In genomic region chr4:184100297-184100885, GRCh38 we compare ENCODE assay signal across 1 cellular context.
A peak's percentile ranks its signal among the peaks of the same experiment; 100 is the strongest.
TF ChIP-seq lines count a peak whose summit lies in the region.

No MANE protein-coding gene starts in this region.

TF ChIP-seq in K562, 482 proteins besides CTCF, POLR2A, EP300 and RAD21 (continued from another document):
- TF ChIP-seq MYBL2 (IDR thresholded peaks at IDR 0.05; ENCODE audit: low read depth): no peak
- TF ChIP-seq MYBL2 (CRISPR knock-in tag; IDR thresholded peaks at IDR 0.05; ENCODE audit: borderline replicate concordance): no peak
- no peak for TF ChIP-seq ZBED1 (IDR thresholded peaks at IDR 0.05)
- TF ChIP-seq CTBP1 (IDR thresholded peaks at IDR 0.05; ENCODE audit: borderline replicate concordance): peak; percentile 26; the same call in 1 of the 2 replicates
